28 cellular contexts compared by ENCODE assay signal in genomic region chr4:116027311-116027710, GRCh38.
DNase-seq lines count a peak whose midpoint lies in the region; ATAC-seq, FAIRE-seq and TF ChIP-seq lines count a peak whose summit lies in the region.
"Had no signal": no experiment of that assay in that cellular context is flagged by ENCODE, and none has a peak within 500 bp of the region (broad histone marks: within the 10 kb centered on the region; RNA-seq: fewer than 3 reads in every experiment).

No MANE protein-coding gene starts in this region.

- H3K36me3 ChIP-seq in A673 (ENCODE audit: insufficient read depth, low read length, poor library complexity, severe bottlenecking) = no peaks in the 10 kb centered on the region
- H3K36me3 ChIP-seq in PC-3 (ENCODE audit: low read depth, low read length) = no peaks in the 10 kb centered on the region
- H3K36me3 ChIP-seq in H1 (ENCODE audit: control insufficient read depth in 2 of 4, insufficient read depth in 4 of 4, low read length in 3 of 4) = no peaks in the 10 kb centered on the region
- H3K36me3 ChIP-seq in GM23248 (ENCODE audit: low read depth) = no peaks in the 10 kb centered on the region
- H3K36me3 ChIP-seq: BLaER1, HAP-1, Peyer's patch had no signal

- no peak overlapping the region for H2AK5ac ChIP-seq in H1 (ENCODE audit: low read depth, low read length)

- in situ Hi-C loops in GM23248 (cut with MboI) = no loop called here

- 92% methylated on average over 2 of the region's 2 CpGs; no CpG with 5 or more reads in 1 of the 2 experiments for WGBS in H1 (ENCODE audit: extremely low coverage in 1 of 2, insufficient coverage in 1 of 2, insufficient read length in 1 of 2, insufficient replicate concordance in 2 of 2, low coverage in 1 of 2, low lambda C conversion rate in 2 of 2, missing lambda C conversion rate in 1 of 2), 2 experiments
- 5 to 13% methylated on average over 2 of the region's 2 CpGs for WGBS in GM23248 (ENCODE audit: low coverage in 1 of 2, low lambda C conversion rate in 2 of 2, missing lambda C conversion rate in 2 of 2), 2 experiments

- peak; percentile 60 for DNase-seq in A673 (ENCODE audit: low spot score)
- peak; percentile 20 for DNase-seq in PC-3
- no peak for DNase-seq in H1 (ENCODE audit: low read depth in 1 of 2, low spot score in 2 of 2)
- peak; percentile 14 for DNase-seq in islet precursor cell
- DNase-seq in GM23248 = no peak
- DNase-seq in DMS 273 treated with DMSO at 0.1 percent for 48 hours (lab: John Stamatoyannopoulos, UW) = no peak
- DNase-seq in A172 (ENCODE audit: low spot score) = no peak
- no peak for DNase-seq in H4 (ENCODE audit: low spot score)
- DNase-seq: 8988T; CD4-positive, CD25-positive, alpha-beta regulatory T cell; DMS53; HFFc6; NCI-H1092; NCI-H1417 treated with DMSO at 0.1 percent for 48 hours; NCI-H1694 treated with DMSO at 0.1 percent for 48 hours; NCI-H2081; NCI-H2171; NCI-H226; NCI-H510A; NCI-H69; Peyer's patch; SHP77 treated with DMSO at 0.1 percent for 48 hours; SK-N-SH had no signal

- H2AFZ ChIP-seq in PC-3 (ENCODE audit: low read length) (no peak overlapping the region; the same call in 1 of the 2 replicates), H1 (ENCODE audit: low read length) (peak overlapping the region; percentile 71; the same call in 1 of the 2 replicates), GM23248 (no peak overlapping the region)

- intact Hi-C loops in A673 (cut with micrococcal nuclease; ENCODE audit: unreplicated experiment) = no loop called here
- intact Hi-C loops in PC-3 (cut with micrococcal nuclease) = no loop called here

- no peak for TF ChIP-seq POLR2A in H1 (IDR thresholded peaks at IDR 0.05; ENCODE audit: control extremely low read depth in 1 of 2, low read depth in 2 of 2, low read length in 2 of 2)

- no peaks in the 10 kb centered on the region for H3K23me2 ChIP-seq in H1 (ENCODE audit: low read depth, low read length)

- H4K91ac ChIP-seq in H1 (replicated peaks; ENCODE audit: insufficient read length, low read length) = no peak overlapping the region

- H3K23ac ChIP-seq in H1 (ENCODE audit: insufficient read length) = no peak overlapping the region

- no peak for FAIRE-seq in H1 (lab: Jason Lieb, UNC)
- FAIRE-seq: D721Med, GM18507 had no signal

- CTCF ChIA-PET in A673 (lab: Charles Lee) = no interaction called here
- CTCF ChIA-PET in PC-3 (lab: Charles Lee) = no interaction called here
- CTCF ChIA-PET in H1 (lab: Charles Lee; ENCODE audit: partially characterized antibody) = no interaction called here

- H3K4ac ChIP-seq in H1 (replicated peaks; ENCODE audit: insufficient read length, low read depth, low read length) = no peak overlapping the region

- TF ChIP-seq RAD21 in H1 (IDR thresholded peaks at IDR 0.05 in 1 of 2, conservative IDR thresholded peaks at IDR 0.05 in 1 of 2; ENCODE audit: low read depth in 2 of 2, low read length in 2 of 2) = no peak

- H4K5ac ChIP-seq in H1 (ENCODE audit: insufficient read length, low read depth, low read length) = no peak overlapping the region

- H2BK120ac ChIP-seq in H1 (replicated peaks; ENCODE audit: low read depth, low read length) = no peak overlapping the region

- no peaks in the 10 kb centered on the region for H3K9me3 ChIP-seq in A673 (ENCODE audit: low read depth, low read length, poor library complexity, severe bottlenecking)
- no peaks in the 10 kb centered on the region for H3K9me3 ChIP-seq in PC-3 (ENCODE audit: low read length)
- H3K9me3 ChIP-seq in H1 (ENCODE audit: insufficient read depth in 2 of 2, low read depth in 1 of 2, low read length in 1 of 2) = no peaks in the 10 kb centered on the region
- H3K9me3 ChIP-seq in GM23248 (ENCODE audit: low read depth) = no peaks in the 10 kb centered on the region
- H3K9me3 ChIP-seq: BLaER1, HAP-1, Peyer's patch, SK-N-SH had no signal

- H3K4me1 ChIP-seq in A673 (ENCODE audit: insufficient read depth, low read length, poor library complexity, severe bottlenecking) = no peaks in the 10 kb centered on the region
- H3K4me1 ChIP-seq in PC-3 (ENCODE audit: insufficient read depth, low read length) = 0 out of 2 replicates have a peak, but pooled peaks cover 6% of the 10 kb centered on the region
- H3K4me1 ChIP-seq in H1 (replicated peaks in 1 of 4; ENCODE audit: control insufficient read depth in 3 of 4, insufficient read depth in 4 of 4, low read length in 3 of 4) = no peaks in the 10 kb centered on the region
- no peaks in the 10 kb centered on the region for H3K4me1 ChIP-seq in GM23248 (ENCODE audit: insufficient read depth)
- H3K4me1 ChIP-seq: BLaER1, HAP-1, Peyer's patch had no signal

- H3K56ac ChIP-seq in H1 (replicated peaks; ENCODE audit: insufficient read length, low read depth, low read length) = no peak overlapping the region

- no peak overlapping the region for H3K14ac ChIP-seq in H1 (ENCODE audit: insufficient read length)

- TF ChIP-seq CTCF in A673 (conservative IDR thresholded peaks at IDR 0.05; ENCODE audit: low read depth, low read length) = no peak
- TF ChIP-seq CTCF in PC-3 (conservative IDR thresholded peaks at IDR 0.05; ENCODE audit: low read depth, low read length) = no peak
- TF ChIP-seq CTCF in H1 (IDR thresholded peaks at IDR 0.05; ENCODE audit: control extremely low read depth in 1 of 3, insufficient read depth in 1 of 3, low read depth in 1 of 3, low read length in 3 of 3) = no peak

- POLR2A ChIA-PET in A673 (lab: Charles Lee; ENCODE audit: low non-redundant PET) = no interaction called here
- POLR2A ChIA-PET in PC-3 (lab: Charles Lee; ENCODE audit: unreplicated experiment) = no interaction called here
- POLR2A ChIA-PET in H1 (lab: Charles Lee; ENCODE audit: partially characterized antibody) = no interaction called here

- peak; percentile 43; the same call in 1 of the 2 replicates for ATAC-seq in PC-3

- H3K9me2 ChIP-seq in PC-3 (replicated peaks; ENCODE audit: low read length) = no peaks in the 10 kb centered on the region
- H3K9me2 ChIP-seq in GM23248 (ENCODE audit: insufficient read depth) = no peaks in the 10 kb centered on the region
- H3K9me2 ChIP-seq: SK-N-SH had no signal

- TF ChIP-seq EP300 in H1 (IDR thresholded peaks at IDR 0.05; ENCODE audit: borderline replicate concordance in 1 of 2, low read depth in 2 of 2, low read length in 2 of 2) = no peak

- no peak overlapping the region for H2BK20ac ChIP-seq in H1 (ENCODE audit: low read length)

- no TSS peak for BruUV-seq in A673 (replicated peaks; lab: Mats Ljungman, UMichigan)
- no TSS peak for BruUV-seq in PC-3 (replicated peaks; lab: Mats Ljungman, UMichigan)

- no peak overlapping the region for H2BK15ac ChIP-seq in H1 (ENCODE audit: low read length)

- no peaks in the 10 kb centered on the region for H3K79me2 ChIP-seq in PC-3 (ENCODE audit: low read length)
- no peaks in the 10 kb centered on the region for H3K79me2 ChIP-seq in H1 (ENCODE audit: control insufficient read depth in 1 of 2, insufficient read depth in 2 of 2, low read length in 2 of 2)
- no peaks in the 10 kb centered on the region for H3K79me2 ChIP-seq in GM23248 (ENCODE audit: insufficient read depth)

- H2BK12ac ChIP-seq in H1 (ENCODE audit: low read depth, low read length) = no peak overlapping the region

- H2BK5ac ChIP-seq in H1 (ENCODE audit: low read depth, low read length) = no peak overlapping the region

- no peak overlapping the region for H3K4me3 ChIP-seq in A673 (ENCODE audit: low read depth, low read length, poor library complexity, severe bottlenecking)
- no peak overlapping the region for H3K4me3 ChIP-seq in PC-3 (ENCODE audit: low read length)
- H3K4me3 ChIP-seq in H1 (ENCODE audit: extremely low read depth in 1 of 4, insufficient read depth in 2 of 4, low read depth in 3 of 4, low read length in 4 of 4) = no peak overlapping the region
- H3K4me3 ChIP-seq in GM23248 = no peak overlapping the region
- H3K4me3 ChIP-seq: BLaER1, HAP-1, Peyer's patch had no signal

- no peaks in the 10 kb centered on the region for H3K27me3 ChIP-seq in A673 (replicated peaks; ENCODE audit: insufficient read depth, low read depth, low read length, poor library complexity)
- H3K27me3 ChIP-seq in PC-3 (ENCODE audit: low read length) = no peaks in the 10 kb centered on the region
- H3K27me3 ChIP-seq in H1 (replicated peaks in 1 of 4; ENCODE audit: control insufficient read depth in 3 of 4, extremely low read depth in 1 of 4, insufficient read depth in 3 of 4, low read length in 3 of 4) = no peaks in the 10 kb centered on the region
- H3K27me3 ChIP-seq in GM23248 (replicated peaks; ENCODE audit: insufficient read depth) = no peaks in the 10 kb centered on the region
- H3K27me3 ChIP-seq: BLaER1, Peyer's patch had no signal

- no peaks in the 10 kb centered on the region for H4K20me1 ChIP-seq in PC-3 (ENCODE audit: low read length)
- H4K20me1 ChIP-seq in H1 (replicated peaks in 1 of 2; ENCODE audit: control insufficient read depth in 1 of 2, insufficient read depth in 2 of 2, low read length in 2 of 2) = no peaks in the 10 kb centered on the region
- H4K20me1 ChIP-seq in GM23248 (ENCODE audit: insufficient read depth) = no peaks in the 10 kb centered on the region
- H4K20me1 ChIP-seq: BLaER1 had no signal

- H3K4me2 ChIP-seq in PC-3 (ENCODE audit: low read length) (no peak overlapping the region), H1 (ENCODE audit: insufficient read depth in 1 of 2, low read depth in 2 of 2, low read length in 2 of 2) (no peak overlapping the region), GM23248 (ENCODE audit: unreplicated experiment) (no peak overlapping the region)
- H3K4me2 ChIP-seq: BLaER1, SK-N-SH had no signal

- no peak overlapping the region for H4K8ac ChIP-seq in H1 (ENCODE audit: extremely low read depth, insufficient read depth, low read length)

- H3F3A ChIP-seq in PC-3 (ENCODE audit: low read length, unreplicated experiment) (no peaks in the 10 kb centered on the region), GM23248 (ENCODE audit: insufficient read depth) (no peaks in the 10 kb centered on the region)

- no peak overlapping the region for H3K18ac ChIP-seq in H1 (ENCODE audit: extremely low read depth, low read length)

- H3K79me1 ChIP-seq in H1 (ENCODE audit: low read depth, low read length) = no peaks in the 10 kb centered on the region

- H3K9ac ChIP-seq in PC-3 (ENCODE audit: low read length) (no peak overlapping the region), H1 (replicated peaks in 1 of 4; ENCODE audit: extremely low read depth in 1 of 4, low read depth in 3 of 4, low read length in 3 of 4) (no peak overlapping the region), GM23248 (no peak overlapping the region)
- H3K9ac ChIP-seq: BLaER1, SK-N-SH had no signal

- H3K27ac ChIP-seq in A673 (ENCODE audit: low read depth, low read length, poor library complexity, severe bottlenecking) (no peak overlapping the region), PC-3 (ENCODE audit: low read length) (peak overlapping the region; percentile 19; the same call in 1 of the 2 replicates), H1 (ENCODE audit: low read depth, low read length) (no peak overlapping the region), GM23248 (no peak overlapping the region)
- H3K27ac ChIP-seq: BLaER1, HL-60, Peyer's patch had no signal

TF ChIP-seq in H1, 55 proteins besides CTCF, POLR2A, EP300 and RAD21:
- TF ChIP-seq YY1 (IDR thresholded peaks at IDR 0.05; ENCODE audit: low read depth, low read length) (no peak), SUZ12 (IDR thresholded peaks at IDR 0.05; ENCODE audit: low read length) (no peak)

Comparison
In these comparisons a context has a peak if more than half of its experiments do, and no peak if none do; other contexts are left out.
1. DNase-seq: peak in A673 (single experiment), PC-3 (single experiment) and islet precursor cell (single experiment); none in H1 (0 of 2), GM23248 (single experiment), DMS 273 treated with DMSO at 0.1 percent for 48 hours (single experiment), A172 (single experiment) and H4 (single experiment).